Comparison of ENCODE assay signal across 19 cellular contexts in the genomic region with DNA sequence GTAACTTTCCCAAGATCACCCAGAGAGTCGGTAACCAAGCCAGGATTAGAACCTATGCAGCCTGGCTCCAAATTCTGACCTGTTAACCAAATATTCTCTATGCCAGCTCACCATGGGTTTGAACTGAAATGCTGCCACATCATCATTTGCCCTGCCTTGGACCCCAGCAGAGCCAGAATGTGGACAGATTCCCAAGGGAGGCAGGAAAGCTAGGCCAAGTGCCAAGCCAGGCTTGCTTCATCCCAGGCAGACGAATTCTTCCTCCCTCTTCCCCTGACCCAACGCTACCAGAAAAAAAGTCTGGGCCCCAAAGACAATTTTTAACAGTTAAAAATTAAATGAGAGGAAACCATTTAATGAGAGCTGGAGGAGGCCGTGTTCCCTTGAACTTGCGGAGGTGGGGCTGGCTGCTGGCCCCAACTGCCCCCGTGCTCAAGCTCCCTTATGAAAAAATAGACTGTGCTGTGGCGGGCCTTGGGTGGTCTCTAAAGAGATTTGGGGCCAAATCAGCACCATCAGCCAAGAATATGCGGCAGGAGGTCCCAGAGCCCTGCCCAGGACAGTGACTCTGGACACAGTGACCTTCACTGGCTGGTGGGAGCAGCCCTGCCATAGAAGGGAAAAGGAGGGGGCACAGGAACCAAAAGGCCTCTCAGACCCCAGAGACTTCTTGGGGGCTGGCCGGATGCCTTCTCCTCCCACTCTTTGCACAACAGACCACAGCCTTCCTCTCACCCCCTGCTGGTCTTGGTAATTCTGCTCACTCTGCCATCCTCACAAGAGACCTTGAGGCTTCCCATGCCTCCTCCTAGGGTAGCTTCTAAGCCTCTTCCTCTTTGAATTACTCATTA.
DNase-seq lines count a peak whose midpoint lies in the region; ATAC-seq and TF ChIP-seq lines count a peak whose summit lies in the region.
"Had no signal": no experiment of that assay in that cellular context is flagged by ENCODE, and none has a peak within 500 bp of the region (broad histone marks: within the 10 kb centered on the region; RNA-seq: fewer than 3 reads in every experiment).

No MANE protein-coding gene starts in this region.

- TF ChIP-seq POLR2A in stomach (IDR thresholded peaks at IDR 0.05) = no peak

- no peak for TF ChIP-seq EP300 in stomach (IDR thresholded peaks at IDR 0.05)

- intact Hi-C loops in stomach (cut with DNase I; ENCODE audit: low total_unique reads) = no loop called here

- no peaks in the 10 kb centered on the region for H3K4me1 ChIP-seq in stomach
- H3K4me1 ChIP-seq: parathyroid adenoma, SJCRH30 had no signal

- no peak overlapping the region for H3K27ac ChIP-seq in stomach
- H3K27ac ChIP-seq: parathyroid adenoma, SJCRH30 had no signal

- H3K36me3 Mint-ChIP-seq in activated naive CD4-positive, alpha-beta T cell treated with anti-CD3 and anti-CD28 coated beads, Interleukin-2, amount 50 U/mL, for 72 hours = no peaks in the 10 kb centered on the region
- H3K36me3 Mint-ChIP-seq: activated naive CD8-positive, alpha-beta T cell; immature natural killer cell; mesothelial cell of epicardium had no signal

- no peak for ATAC-seq in activated naive CD4-positive, alpha-beta T cell treated with anti-CD3 and anti-CD28 coated beads, Interleukin-2, amount 50 U/mL, for 72 hours

- 62 to 68% (median 64%) methylated on average over 9 of the region's 9 CpGs for WGBS in stomach, 5 donors

- H3K4me3 ChIP-seq in fibroblast of the aortic adventitia (ENCODE audit: low read depth, low read length) = no peak overlapping the region
- H3K4me3 ChIP-seq in skeletal muscle cell (ENCODE audit: low read depth, low read length) = no peak overlapping the region
- H3K4me3 ChIP-seq in stomach = no peak overlapping the region
- H3K4me3 ChIP-seq: SJCRH30 had no signal

- H3K9me3 Mint-ChIP-seq in activated naive CD4-positive, alpha-beta T cell treated with anti-CD3 and anti-CD28 coated beads, Interleukin-2, amount 50 U/mL, for 72 hours = no peaks in the 10 kb centered on the region
- H3K9me3 Mint-ChIP-seq: immature natural killer cell had no signal

- peak overlapping the region in 1 of 2 donors; percentile 74 for H3K27ac Mint-ChIP-seq in activated naive CD4-positive, alpha-beta T cell treated with anti-CD3 and anti-CD28 coated beads, Interleukin-2, amount 50 U/mL, for 72 hours
- H3K27ac Mint-ChIP-seq: activated naive CD8-positive, alpha-beta T cell; immature natural killer cell; mesothelial cell of epicardium had no signal

- no peaks in the 10 kb centered on the region for H3K27me3 ChIP-seq in stomach

- no peaks in the 10 kb centered on the region for H3K36me3 ChIP-seq in stomach
- H3K36me3 ChIP-seq: SJCRH30 had no signal

- TF ChIP-seq CTCF in fibroblast of the aortic adventitia (IDR thresholded peaks at IDR 0.05; ENCODE audit: insufficient read depth, low read length) (no peak), stomach (IDR thresholded peaks at IDR 0.05) (no peak)

- DNase-seq in NCI-H2171 treated with DMSO at 0.1 percent for 48 hours (lab: John Stamatoyannopoulos, UW) (peak; percentile 19), NCI-H2171 (lab: John Stamatoyannopoulos, UW) (no peak), NCI-H226 (peak; percentile 66), fibroblast of the aortic adventitia (ENCODE audit: low read depth) (peak; percentile 66), skeletal muscle cell (ENCODE audit: low read depth) (peak; percentile 70), stomach (no peak)
- no peak for DNase-seq in activated naive CD4-positive, alpha-beta T cell treated with anti-CD3 and anti-CD28 coated beads, Interleukin-2, amount 50 U/mL, for 72 hours (ENCODE audit: low spot score in 2 of 2)
- DNase-seq in stimulated activated CD4-positive, alpha-beta T cell treated with anti-CD3 and anti-CD28 coated beads, Interleukin-4, amount 100 ng/mL, for 4 hours = no peak
- DNase-seq: 8988T; activated CD4-positive, alpha-beta T cell treated with anti-CD3 and anti-CD28 coated beads, Interleukin-2, amount 50 U/mL, for 1 hour; activated T-cell treated with anti-CD3 and anti-CD28 coated beads, Interleukin-2, amount 50 U/mL, for 1 hour; immature natural killer cell; Karpas-422; NCI-H2107; SJCRH30; T1000 had no signal

- no peaks in the 10 kb centered on the region for H3K9me3 ChIP-seq in stomach
- H3K9me3 ChIP-seq: SJCRH30 had no signal

Comparison
In these comparisons a context has a peak if more than half of its experiments do, and no peak if none do; other contexts are left out.
1. DNase-seq: peak in NCI-H2171 treated with DMSO at 0.1 percent for 48 hours (single experiment), NCI-H226 (single experiment), fibroblast of the aortic adventitia (single experiment) and skeletal muscle cell (single experiment); none in NCI-H2171 (single experiment), activated naive CD4-positive, alpha-beta T cell treated with anti-CD3 and anti-CD28 coated beads, Interleukin-2, amount 50 U/mL, for 72 hours (0 of 2), stimulated activated CD4-positive, alpha-beta T cell treated with anti-CD3 and anti-CD28 coated beads, Interleukin-4, amount 100 ng/mL, for 4 hours (0 of 2) and stomach (single experiment).